Comparison of ENCODE assay signal across 8 cellular contexts in the genomic region with DNA sequence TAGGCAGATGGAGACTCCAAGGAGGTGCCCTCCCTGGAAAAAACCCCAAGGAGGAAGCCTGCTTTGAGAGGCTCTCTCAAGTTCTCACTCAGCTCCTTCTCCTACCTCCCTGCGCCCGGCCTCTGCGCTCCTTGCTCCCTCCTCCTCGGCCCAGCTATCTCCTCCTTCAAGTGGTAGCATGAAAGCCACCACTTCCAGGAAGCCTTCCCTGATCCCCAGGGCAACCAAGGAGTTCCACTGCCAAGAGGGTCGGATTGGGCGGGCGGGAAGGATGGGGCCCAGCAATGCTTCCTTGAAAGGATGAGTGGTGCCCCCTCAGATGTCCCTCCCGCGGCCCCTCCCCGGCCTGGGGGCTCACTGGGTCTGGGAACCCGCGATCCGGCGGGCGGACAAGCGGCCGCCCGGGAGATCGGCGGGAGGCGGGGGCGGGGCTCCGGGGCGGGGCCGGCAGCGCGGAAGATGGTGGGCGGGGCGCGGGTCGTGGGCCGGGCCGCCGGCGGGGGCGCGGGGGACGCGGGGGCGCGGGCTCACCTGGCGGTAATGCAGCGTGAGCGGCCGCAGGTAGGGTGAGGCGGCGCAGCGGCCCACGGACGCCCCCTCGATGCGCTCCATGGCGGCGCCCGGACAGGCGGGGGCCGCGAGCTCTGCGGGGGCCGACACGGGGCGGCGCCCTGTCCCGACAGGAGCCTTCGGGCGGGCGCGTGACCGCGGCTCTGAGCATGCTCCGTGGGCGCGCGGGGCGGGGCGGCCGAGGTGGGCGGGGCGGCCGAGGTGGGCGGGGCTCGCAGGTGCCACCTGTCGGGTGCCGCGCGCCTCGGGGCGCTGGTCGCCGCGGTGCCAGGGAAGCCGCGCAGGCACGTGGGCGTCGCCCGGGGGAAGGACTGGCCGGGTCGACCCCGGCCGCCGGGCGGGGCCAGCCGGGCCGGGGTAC. TPM values are rescaled to one million over a fixed set of nuclear protein-coding genes. Genes with fewer than 3 reads are reported as not detected.
DNase-seq lines count a peak whose midpoint lies in the region; ATAC-seq and TF ChIP-seq lines count a peak whose summit lies in the region.

A gene (minus strand): TSS at position 715 of the 931 bp plus-strand sequence. CDS start 103 bp downstream, at position 612.

- no peaks in the 10 kb centered on the region for H3K9me2 ChIP-seq in OCI-LY1 (ENCODE audit: low read depth, low read length)

- H3K9me3 Mint-ChIP-seq in activated T-helper 1 cell treated with anti-CD3 and anti-CD28 coated beads, Interleukin-12 subunit alpha, Interleukin-12 subunit beta, Interleukin-2, Interleukin-4 antibody, amounts not matched to agents 30 ng/mL and 10 ng/mL and 1 ng/mL, durations not matched to agents 14 hours and 24 hours and 36 hours, result no peaks in the 10 kb centered on the region
- no peaks in the 10 kb centered on the region for H3K9me3 Mint-ChIP-seq in neural crest cell

- H3K36me3 Mint-ChIP-seq in activated T-helper 1 cell treated with anti-CD3 and anti-CD28 coated beads, Interleukin-12 subunit alpha, Interleukin-12 subunit beta, Interleukin-2, Interleukin-4 antibody, amounts not matched to agents 30 ng/mL and 10 ng/mL and 1 ng/mL, durations not matched to agents 14 hours and 24 hours and 36 hours (ENCODE audit: low read depth), result no peaks in the 10 kb centered on the region
- H3K36me3 Mint-ChIP-seq in neural crest cell (ENCODE audit: low read depth), result no peaks in the 10 kb centered on the region

- ATAC-seq in HG03039 (IDR thresholded peaks at IDR 0.05; ENCODE audit: unreplicated experiment), result peak; percentile 48

- DNase-seq in DMS53 (lab: John Stamatoyannopoulos, UW), result peak; percentile 88
- DNase-seq in DMS53 treated with DMSO at 0.1 percent for 48 hours (lab: John Stamatoyannopoulos, UW; ENCODE audit: unreplicated experiment), result no peak
- DNase-seq in activated T-helper 1 cell treated with anti-CD3 and anti-CD28 coated beads, Interleukin-12 subunit alpha, Interleukin-12 subunit beta, Interleukin-2, Interleukin-4 antibody, amounts not matched to agents 30 ng/mL and 10 ng/mL and 1 ng/mL, durations not matched to agents 14 hours and 24 hours and 36 hours (ENCODE audit: low spot score), result peak; percentile 72
- DNase-seq in fibroblast of gingiva (ENCODE audit: low read depth), result peak; percentile 16
- DNase-seq in neural crest cell (ENCODE audit: low read depth, low spot score), result peak; percentile 45

- H3K27me3 ChIP-seq in OCI-LY1 (ENCODE audit: insufficient read depth, low read length) (peaks cover 10% of the 10 kb centered on the region; the same call in 1 of the 2 replicates), subcutaneous abdominal adipose tissue (ENCODE audit: control insufficient read depth in 5 of 5, insufficient read depth in 4 of 5, low read length in 5 of 5) (peaks cover 0 to 4% (median 0%) of the 10 kb centered on the region in 5 donors)

- H3K27ac ChIP-seq in OCI-LY1 (ENCODE audit: low read depth, low read length, poor library complexity, severe bottlenecking) (no peak within 1 kb of the TSS), subcutaneous abdominal adipose tissue (ENCODE audit: low read depth, low read length) (no peak within 1 kb of the TSS)

- H3F3A ChIP-seq in OCI-LY1 (ENCODE audit: insufficient read depth, low read length), result no peaks in the 10 kb centered on the region

- peaks cover 5% of the 10 kb centered on the region for H3K4me1 Mint-ChIP-seq in activated T-helper 1 cell treated with anti-CD3 and anti-CD28 coated beads, Interleukin-12 subunit alpha, Interleukin-12 subunit beta, Interleukin-2, Interleukin-4 antibody, amounts not matched to agents 30 ng/mL and 10 ng/mL and 1 ng/mL, durations not matched to agents 14 hours and 24 hours and 36 hours (ENCODE audit: low read depth)
- no peaks in the 10 kb centered on the region for H3K4me1 Mint-ChIP-seq in neural crest cell

- H3K9ac ChIP-seq in OCI-LY1 (ENCODE audit: low read length) (peak within 1 kb of the TSS; percentile 68), subcutaneous abdominal adipose tissue (ENCODE audit: low read length in 5 of 5) (peak within 1 kb of the TSS in 3 of 5 donors; percentile 31 to 68 (median 46))

- peaks cover 17% of the 10 kb centered on the region for H3K27me3 Mint-ChIP-seq in activated T-helper 1 cell treated with anti-CD3 and anti-CD28 coated beads, Interleukin-12 subunit alpha, Interleukin-12 subunit beta, Interleukin-2, Interleukin-4 antibody, amounts not matched to agents 30 ng/mL and 10 ng/mL and 1 ng/mL, durations not matched to agents 14 hours and 24 hours and 36 hours (ENCODE audit: insufficient read depth)
- peaks cover 13% of the 10 kb centered on the region for H3K27me3 Mint-ChIP-seq in neural crest cell (ENCODE audit: low read depth)

- no peak within 1 kb of the TSS for H3K27ac Mint-ChIP-seq in activated T-helper 1 cell treated with anti-CD3 and anti-CD28 coated beads, Interleukin-12 subunit alpha, Interleukin-12 subunit beta, Interleukin-2, Interleukin-4 antibody, amounts not matched to agents 30 ng/mL and 10 ng/mL and 1 ng/mL, durations not matched to agents 14 hours and 24 hours and 36 hours
- H3K27ac Mint-ChIP-seq in neural crest cell (ENCODE audit: unreplicated experiment), result no peak within 1 kb of the TSS

- H3K36me3 ChIP-seq in OCI-LY1 (ENCODE audit: insufficient read depth, low read length) (no peaks in the 10 kb centered on the region), subcutaneous abdominal adipose tissue (ENCODE audit: control insufficient read depth in 5 of 5, insufficient read depth in 5 of 5, low read length in 5 of 5) (no peaks in the 10 kb centered on the region)

- H3K79me2 ChIP-seq in OCI-LY1 (ENCODE audit: insufficient read depth, low read length), result no peaks in the 10 kb centered on the region

- intact Hi-C loops in activated T-helper 1 cell treated with anti-CD3 and anti-CD28 coated beads, Interleukin-12 subunit alpha, Interleukin-12 subunit beta, Interleukin-2, Interleukin-4 antibody, amounts not matched to agents 30 ng/mL and 10 ng/mL and 1 ng/mL, durations not matched to agents 14 hours and 24 hours and 36 hours (cut with micrococcal nuclease), result loop anchor here (5.0 to 10.0 kb wide), 2 partner anchors 64 to 121 kb away; a partner anchor contains a TSS

- TF ChIP-seq CTCF in OCI-LY1 (IDR thresholded peaks at IDR 0.05; ENCODE audit: low read length) (no peak), neural crest cell (conservative IDR thresholded peaks at IDR 0.05) (no peak)

- H3K4me2 ChIP-seq in OCI-LY1 (ENCODE audit: low read length), result peak within 1 kb of the TSS; percentile 91

- H3K4me1 ChIP-seq in OCI-LY1 (ENCODE audit: insufficient read depth, low read length, severe bottlenecking), result peaks cover 11% of the 10 kb centered on the region
- peaks cover 11 to 69% (median 57%) of the 10 kb centered on the region in 5 donors for H3K4me1 ChIP-seq in subcutaneous abdominal adipose tissue (ENCODE audit: control insufficient read depth in 5 of 5, insufficient read depth in 5 of 5, low read length in 5 of 5)

- H3K4me3 ChIP-seq in OCI-LY1 (ENCODE audit: low read depth, low read length, poor library complexity, severe bottlenecking) (peak within 1 kb of the TSS; percentile 65), subcutaneous abdominal adipose tissue (ENCODE audit: low read depth in 1 of 5, low read length in 5 of 5) (peak within 1 kb of the TSS; percentile 55 to 79 (median 62))

- H3K4me3 Mint-ChIP-seq in activated T-helper 1 cell treated with anti-CD3 and anti-CD28 coated beads, Interleukin-12 subunit alpha, Interleukin-12 subunit beta, Interleukin-2, Interleukin-4 antibody, amounts not matched to agents 30 ng/mL and 10 ng/mL and 1 ng/mL, durations not matched to agents 14 hours and 24 hours and 36 hours, result peak within 1 kb of the TSS; percentile 72
- peak within 1 kb of the TSS; percentile 86 for H3K4me3 Mint-ChIP-seq in neural crest cell

- no peak within 1 kb of the TSS for H2AFZ ChIP-seq in OCI-LY1 (ENCODE audit: low read length)

- no peaks in the 10 kb centered on the region for H3K9me3 ChIP-seq in OCI-LY1 (ENCODE audit: low read length)
- H3K9me3 ChIP-seq in subcutaneous abdominal adipose tissue (ENCODE audit: control insufficient read depth in 5 of 5, low read length in 5 of 5), result no peaks in the 10 kb centered on the region

- H4K20me1 ChIP-seq in OCI-LY1 (ENCODE audit: insufficient read depth, low read length), result no peaks in the 10 kb centered on the region

RNA-seq across cellular contexts. Expression of the gene that starts here (rescaled TPM):
- total RNA-seq in activated T-helper 1 cell treated with anti-CD3 and anti-CD28 coated beads, Interleukin-12 subunit alpha, Interleukin-12 subunit beta, Interleukin-2, Interleukin-4 antibody, amounts not matched to agents 30 ng/mL and 10 ng/mL and 1 ng/mL, durations not matched to agents 14 hours and 24 hours and 36 hours, result 8.5 and 10.9 TPM in 2 replicates
- 25.6 and 27.1 TPM in 2 replicates for total RNA-seq in neural crest cell
